8 cellular contexts compared by ENCODE assay signal in the genomic region with DNA sequence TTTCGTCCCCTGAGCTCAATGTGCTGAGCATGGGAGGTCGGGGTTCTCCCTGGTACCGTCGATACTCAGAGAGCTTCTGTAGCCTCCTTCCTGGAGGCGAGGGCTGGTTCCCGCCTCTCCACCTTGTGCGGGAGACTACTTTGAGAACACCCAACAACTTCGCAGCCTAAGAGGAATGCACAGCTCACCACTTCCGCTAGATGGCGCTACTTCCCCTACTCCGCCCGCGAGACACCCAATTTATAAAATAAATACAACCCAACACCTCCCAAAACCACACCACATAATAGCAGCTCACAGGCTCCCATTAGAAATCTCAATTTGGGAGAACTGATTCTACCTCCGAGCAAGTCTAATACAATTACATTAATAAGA. TPM values are rescaled to one million over a fixed set of nuclear protein-coding genes. Genes with fewer than 3 reads are reported as not detected.
DNase-seq lines count a peak whose midpoint lies in the region; ATAC-seq and TF ChIP-seq lines count a peak whose summit lies in the region.

No MANE protein-coding gene starts in this region.

- H3K27me3 ChIP-seq in SJCRH30 (no peaks in the 10 kb centered on the region), ovary (no peaks in the 10 kb centered on the region), tibial artery (peaks cover 0 to 12% of the 10 kb centered on the region in 2 donors)

- H3K9me3 ChIP-seq in SJCRH30 (replicated peaks) (no peaks in the 10 kb centered on the region), ovary (no peaks in the 10 kb centered on the region), tibial artery (no peaks in the 10 kb centered on the region)

- intact Hi-C loops in Right ventricle myocardium superior (cut with DNase I) (loop anchor here (2.0 to 5.0 kb wide), 2 partner anchors 65 to 254 kb away; no protein-coding TSS in a partner anchor), ovary (cut with DNase I) (loop anchor here in 2 of 4 donors (5.0 to 10.0 kb wide), 3 partner anchors 56 to 529 kb away; no protein-coding TSS in a partner anchor), tibial artery (cut with DNase I; ENCODE audit: low total_unique reads) (no loop called here)

- TF ChIP-seq EP300 in ovary (IDR thresholded peaks at IDR 0.05): no peak

- peak overlapping the region; percentile 60 for H3K4me3 ChIP-seq in Jurkat, Clone E6-1 (ENCODE audit: low read length)
- peak overlapping the region; percentile 70 for H3K4me3 ChIP-seq in SJCRH30
- H3K4me3 ChIP-seq in ovary: peak overlapping the region; percentile 68
- H3K4me3 ChIP-seq in tibial artery: peak overlapping the region; percentile 49 to 74

- DNase-seq in AG09319 (ENCODE audit: extremely low read depth, low read depth) (no peak), SJCRH30 (peak; percentile 81 to 95), Right ventricle myocardium superior (peak; percentile 85), ovary (peak; percentile 77 to 88 (median 86)), tibial artery (peak; percentile 76 to 86)
- peak; percentile 80 for DNase-seq in Jurkat, Clone E6-1 (ENCODE audit: low read depth, low spot score)
- DNase-seq in activated naive CD4-positive, alpha-beta T cell treated with anti-CD3 and anti-CD28 coated beads, Interleukin-2, amount 50 U/mL, for 16 hours: peak; percentile 52

- 1 to 2% (median 1%) methylated on average over 14 of the region's 14 CpGs for WGBS in ovary, 3 donors

- peak overlapping the region; percentile 80 for H3K27ac ChIP-seq in SJCRH30
- peak overlapping the region; percentile 40 to 79 for H3K27ac ChIP-seq in ovary
- H3K27ac ChIP-seq in tibial artery: peak overlapping the region in 1 of 2 donors; percentile 37

- TF ChIP-seq CTCF in AG09319 (IDR thresholded peaks at IDR 0.05; ENCODE audit: low read depth, low read length): peak; percentile 80
- TF ChIP-seq CTCF in ovary (IDR thresholded peaks at IDR 0.05): peak; percentile 82 to 93 (median 86)
- TF ChIP-seq CTCF in tibial artery (IDR thresholded peaks at IDR 0.05): peak; percentile 86 to 91

- H3K4me1 ChIP-seq in SJCRH30: peaks cover 7% of the 10 kb centered on the region; the same call in 1 of the 2 replicates
- peaks cover 6% of the 10 kb centered on the region for H3K4me1 ChIP-seq in ovary (ENCODE audit: insufficient read depth)
- H3K4me1 ChIP-seq in tibial artery: peaks cover 0 to 23% (median 15%) of the 10 kb centered on the region in 4 donors

- peak; percentile 63 for ATAC-seq in GM19043 (IDR thresholded peaks at IDR 0.05; ENCODE audit: low read depth, unreplicated experiment)
- peak; percentile 76 for ATAC-seq in Right ventricle myocardium superior (ENCODE audit: poor library complexity)

- H3K36me3 ChIP-seq in SJCRH30 (peaks cover 25% of the 10 kb centered on the region), ovary (no peaks in the 10 kb centered on the region), tibial artery (no peaks in the 10 kb centered on the region)

- TF ChIP-seq POLR2A in ovary (IDR thresholded peaks at IDR 0.05): no peak

RNA-seq across cellular contexts. Expression of a gene that starts 1.2 kb away (rescaled TPM):
- polyA plus RNA-seq in Jurkat, Clone E6-1 (2012; ENCODE audit: insufficient read depth, insufficient read length): 3.1 TPM
- 52.5 and 52.7 TPM in 2 replicates for total RNA-seq in SJCRH30 (2014; rRNA removed; shearing (Covaris generic))
- total RNA-seq in Right ventricle myocardium superior (25.0 TPM), ovary (10 to 100 TPM; 17.4 to 47.6 (median 31.6) TPM)
- polyA plus RNA-seq in ovary: 10 to 100 TPM in 1 of 2 donors, 1 to 10 TPM in 1; 2.8 to 33.6 TPM
